In the genomic region with DNA sequence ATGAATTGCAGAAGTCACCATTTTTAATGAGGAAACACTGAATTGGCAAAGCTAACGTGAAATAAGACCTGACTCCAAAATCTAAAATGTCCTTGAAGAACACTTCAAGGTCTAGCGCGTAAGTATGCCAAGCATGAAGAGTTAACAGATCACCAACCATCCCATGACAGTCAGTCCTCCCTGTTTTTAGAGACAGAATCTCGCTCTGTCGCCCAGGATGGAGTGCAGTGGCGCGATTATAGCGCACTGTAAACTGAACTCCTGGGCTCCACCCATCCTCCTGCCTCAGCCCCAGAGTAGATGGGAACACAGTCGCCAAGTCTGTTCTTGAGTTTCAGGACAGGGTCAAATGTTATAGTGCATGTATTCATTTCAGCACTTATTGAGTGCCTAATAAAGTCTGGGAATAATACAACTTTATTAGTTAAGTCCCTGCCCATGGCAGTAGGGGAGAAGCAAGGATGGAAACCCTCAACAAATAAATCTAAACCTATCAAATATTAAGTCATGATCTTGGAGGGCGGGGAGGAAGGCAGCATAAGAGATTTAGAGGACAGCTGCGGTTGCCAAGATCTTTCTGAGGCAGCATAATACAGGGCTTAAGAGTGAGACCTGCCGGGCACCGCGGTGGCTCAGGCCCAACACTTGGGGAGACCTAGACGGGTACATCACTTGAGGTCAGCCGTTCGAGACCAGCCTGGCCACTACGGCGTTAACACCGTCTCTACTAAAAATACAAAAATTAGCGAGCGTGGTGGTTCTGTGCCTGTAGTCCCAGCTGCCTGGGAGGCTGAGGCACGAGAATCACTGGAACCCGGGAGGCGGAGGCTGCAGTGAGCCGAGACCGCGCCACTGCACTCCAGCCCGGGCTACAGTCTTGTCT, we compare ENCODE assay signal across 8 cellular contexts. TPM values are rescaled to one million over a fixed set of nuclear protein-coding genes. Genes with fewer than 3 reads are reported as not detected.
A peak's percentile ranks its signal among the peaks of the same experiment; 100 is the strongest.
DNase-seq lines count a peak whose midpoint lies in the region; ATAC-seq and TF ChIP-seq lines count a peak whose summit lies in the region.

No MANE protein-coding gene starts in this region.

- no TSS peak for BruUV-seq in Caco-2 (replicated peaks; lab: Mats Ljungman, UMichigan)

- TF ChIP-seq CTCF in Caco-2 (IDR thresholded peaks at IDR 0.05; ENCODE audit: insufficient read depth in 1 of 2, low read depth in 1 of 2, low read length in 1 of 2, severe bottlenecking in 1 of 2, unreplicated experiment in 1 of 2) = no peak
- TF ChIP-seq CTCF in NB4 (IDR thresholded peaks at IDR 0.05; ENCODE audit: low read depth, low read length) = no peak
- TF ChIP-seq CTCF in GM10266 (IDR thresholded peaks at IDR 0.05; ENCODE audit: control insufficient read depth, insufficient read depth, low read depth, missing control alignments) = no peak

- peaks cover 19% of the 10 kb centered on the region for H3K4me1 Mint-ChIP-seq in Caco-2 (ENCODE audit: low read depth, unreplicated experiment)
- H3K4me1 Mint-ChIP-seq in naive thymus-derived CD8-positive, alpha-beta T cell = peaks cover 18 to 52% (median 46%) of the 10 kb centered on the region in 4 donors

- peaks cover 25% of the 10 kb centered on the region for H3K4me1 ChIP-seq in Caco-2

- POLR2A ChIA-PET in Caco-2 (lab: Charles Lee) = no interaction called here
- POLR2A ChIA-PET in naive thymus-derived CD8-positive, alpha-beta T cell (lab: Charles Lee) = interaction anchor here (0.6 to 3.4 kb wide), 3 partner anchors 11 to 515 kb away, joined by 3 to 30 read pairs (median 6); partner anchors contain the start of gene MARCHF6

- H3K27me3 ChIP-seq in Caco-2 (replicated peaks; ENCODE audit: control insufficient read depth, insufficient read depth, low read length) = no peaks in the 10 kb centered on the region

- no peak for TF ChIP-seq POLR2A in NB4 (IDR thresholded peaks at IDR 0.05; ENCODE audit: extremely low read depth, insufficient read length)

- no peak for DNase-seq in Caco-2
- DNase-seq in NB4 (ENCODE audit: low read depth) = peak; percentile 32
- DNase-seq in naive thymus-derived CD8-positive, alpha-beta T cell = no peak
- DNase-seq in GM10266 (ENCODE audit: extremely low spot score) = no peak

- peaks cover 2% of the 10 kb centered on the region; the same call in 1 of the 2 replicates for H3K36me3 ChIP-seq in Caco-2 (ENCODE audit: control insufficient read depth, insufficient read depth, low read length)

- H3K4me3 ChIP-seq in Caco-2 (ENCODE audit: low read depth, low read length) (peak overlapping the region; percentile 91), NB4 (ENCODE audit: low read depth, low read length) (peak overlapping the region; percentile 98)

- peak overlapping the region; percentile 98 for H3K27ac ChIP-seq in cingulate gyrus (ENCODE audit: low read depth, low read length)

- peak overlapping the region; percentile 89 for H3K27ac Mint-ChIP-seq in Caco-2 (ENCODE audit: unreplicated experiment)
- H3K27ac Mint-ChIP-seq in naive thymus-derived CD8-positive, alpha-beta T cell = peak overlapping the region; percentile 97 to 100 (median 99)

- H3K9me3 Mint-ChIP-seq in Caco-2 (ENCODE audit: unreplicated experiment) = no peaks in the 10 kb centered on the region
- H3K9me3 Mint-ChIP-seq in naive thymus-derived CD8-positive, alpha-beta T cell = peaks cover 0 to 2% (median 0%) of the 10 kb centered on the region in 9 donors

- peak; percentile 1 for ATAC-seq in GM21423 (IDR thresholded peaks at IDR 0.05; ENCODE audit: unreplicated experiment)
- ATAC-seq in naive thymus-derived CD8-positive, alpha-beta T cell = no peak
- ATAC-seq in HG03097 (IDR thresholded peaks at IDR 0.05; ENCODE audit: low FRiP score, unreplicated experiment) = no peak
- ATAC-seq in GM21381 (IDR thresholded peaks at IDR 0.05; ENCODE audit: unreplicated experiment) = no peak

- H3K4me3 Mint-ChIP-seq in Caco-2 (ENCODE audit: unreplicated experiment) = peak overlapping the region; percentile 95
- peak overlapping the region; percentile 82 to 96 (median 92) for H3K4me3 Mint-ChIP-seq in naive thymus-derived CD8-positive, alpha-beta T cell

- H3K9me3 ChIP-seq in Caco-2 = no peaks in the 10 kb centered on the region

- no peaks in the 10 kb centered on the region for H3K27me3 Mint-ChIP-seq in Caco-2 (ENCODE audit: insufficient read depth, unreplicated experiment)
- no peaks in the 10 kb centered on the region for H3K27me3 Mint-ChIP-seq in naive thymus-derived CD8-positive, alpha-beta T cell

- H3K36me3 Mint-ChIP-seq in Caco-2 (ENCODE audit: insufficient read depth, unreplicated experiment) = peaks cover 51% of the 10 kb centered on the region
- H3K36me3 Mint-ChIP-seq in naive thymus-derived CD8-positive, alpha-beta T cell = peaks cover 0 to 13% (median 0%) of the 10 kb centered on the region in 3 donors

- intact Hi-C loops in Caco-2 (cut with micrococcal nuclease; ENCODE audit: unreplicated experiment) = no loop called here

- CTCF ChIA-PET in Caco-2 (lab: Charles Lee) = no interaction called here

RNA-seq across cellular contexts. Expression of gene ATPSCKMT, which starts 1.1 kb away (rescaled TPM):
- total RNA-seq in Caco-2 (2022) = 26.3 and 27.8 TPM in 2 replicates
- total RNA-seq in naive thymus-derived CD8-positive, alpha-beta T cell = 10 to 100 TPM; 16.8 to 20.7 TPM
- 10 to 100 TPM; 10.1 to 18.3 (median 14.3) TPM for polyA plus RNA-seq in naive thymus-derived CD8-positive, alpha-beta T cell

RNA-seq across cellular contexts. Expression of gene CCT5, which starts 1.5 kb away (rescaled TPM):
- 462 and 480 TPM in 2 replicates for total RNA-seq in Caco-2 (2022)
- 100 to 1,000 TPM; 103 to 116 TPM for total RNA-seq in naive thymus-derived CD8-positive, alpha-beta T cell
- polyA plus RNA-seq in naive thymus-derived CD8-positive, alpha-beta T cell = 100 to 1,000 TPM; 195 to 216 (median 196) TPM

RNA-seq across cellular contexts. Expression of gene CMBL, which starts 59.1 kb away (rescaled TPM):
- total RNA-seq in Caco-2 (2022) = 16.5 and 18.4 TPM in 2 replicates
- under 1 TPM; 0.36 to 0.69 TPM for total RNA-seq in naive thymus-derived CD8-positive, alpha-beta T cell
- polyA plus RNA-seq in naive thymus-derived CD8-positive, alpha-beta T cell = under 1 TPM; 0.35 to 0.65 (median 0.51) TPM

Comparison
In these comparisons a context has a peak if more than half of its experiments do, and no peak if none do; other contexts are left out.
1. RNA of gene CMBL, which starts 59.1 kb away (total RNA-seq): 16.5 to 18.4 TPM in Caco-2; 0.36 to 0.69 TPM in naive thymus-derived CD8-positive, alpha-beta T cell; every median in the first group is over 10 times any median in the second.